Comparison of ENCODE assay signal across 1 cellular context in genomic region chr7:6725003-6725402, GRCh38.
A peak's percentile ranks its signal among the peaks of the same experiment; 100 is the strongest.
TF ChIP-seq lines count a peak whose summit lies in the region.

No MANE protein-coding gene starts in this region.

TF ChIP-seq in GM12878, 131 proteins besides CTCF, POLR2A, EP300 and RAD21 (continued from another document and continues in another):
- 0 out of 2 replicates have a peak, but pooled peaks have one; percentile 53 for TF ChIP-seq HDGF (IDR thresholded peaks at IDR 0.05)
- no peak for TF ChIP-seq STAT1 (conservative IDR thresholded peaks at IDR 0.05)
- no peak for TF ChIP-seq ZNF687 (IDR thresholded peaks at IDR 0.05)
- peak; percentile 90 for TF ChIP-seq NBN (IDR thresholded peaks at IDR 0.05)
- peak in 1 of 2 experiments; percentile 77; a peak in 2 of 4 replicates for TF ChIP-seq ETV6 (conservative IDR thresholded peaks at IDR 0.05 in 1 of 2, IDR thresholded peaks at IDR 0.05 in 1 of 2; ENCODE audit: borderline replicate concordance in 1 of 2, low read depth in 1 of 2)
- 0 out of 2 replicates have a peak, but pooled peaks have one; percentile 44 for TF ChIP-seq CREB1 (IDR thresholded peaks at IDR 0.05; ENCODE audit: low read depth)
- no peak for TF ChIP-seq NFXL1 (IDR thresholded peaks at IDR 0.05; ENCODE audit: borderline replicate concordance)
- TF ChIP-seq ZBTB11 (CRISPR knock-in tag; IDR thresholded peaks at IDR 0.05): no peak
- no peak for TF ChIP-seq FOS (IDR thresholded peaks at IDR 0.05; ENCODE audit: borderline replicate concordance, extremely low read depth, insufficient read length)
- no peak for TF ChIP-seq HCFC1 (IDR thresholded peaks at IDR 0.05; ENCODE audit: low read length)
- TF ChIP-seq CEBPB (IDR thresholded peaks at IDR 0.05; ENCODE audit: borderline replicate concordance in 1 of 2, low read depth in 2 of 2, low read length in 2 of 2): 0 out of 4 replicates have a peak, but pooled peaks of 1 of the 2 experiments have one; percentile 41
- TF ChIP-seq MEF2A (IDR thresholded peaks at IDR 0.05; ENCODE audit: insufficient read depth, low read depth, low read length): peak; percentile 57; the same call in 1 of the 2 replicates
- no peak for TF ChIP-seq STAT3 (IDR thresholded peaks at IDR 0.05; ENCODE audit: low read depth, low read length)
- peak; percentile 58 for TF ChIP-seq SPI1 (IDR thresholded peaks at IDR 0.05; ENCODE audit: borderline replicate concordance, insufficient read depth, low read depth, low read length)
- TF ChIP-seq PAX5 (IDR thresholded peaks at IDR 0.05; ENCODE audit: borderline replicate concordance, low read depth, low read length): peak; percentile 54
- no peak for TF ChIP-seq TCF3 (IDR thresholded peaks at IDR 0.05; ENCODE audit: borderline replicate concordance, insufficient read depth, low read depth, low read length)
- TF ChIP-seq IKZF2 (IDR thresholded peaks at IDR 0.05): peak; percentile 85 to 89
- TF ChIP-seq ZBTB33 (IDR thresholded peaks at IDR 0.05): no peak
- TF ChIP-seq SP1 (IDR thresholded peaks at IDR 0.05; ENCODE audit: low read depth, low read length): peak; percentile 26
- TF ChIP-seq YBX1 (IDR thresholded peaks at IDR 0.05): no peak
- TF ChIP-seq CBX5 (IDR thresholded peaks at IDR 0.05; ENCODE audit: low read depth): peak; percentile 55; the same call in 1 of the 2 replicates
- peak; percentile 47; the same call in 1 of the 2 replicates for TF ChIP-seq CBFB (IDR thresholded peaks at IDR 0.05; ENCODE audit: low read depth)
- TF ChIP-seq PKNOX1 (IDR thresholded peaks at IDR 0.05): peak; percentile 54; the same call in 1 of the 2 replicates
- TF ChIP-seq RELB (IDR thresholded peaks at IDR 0.05; ENCODE audit: low read depth): peak; percentile 86; the same call in 1 of the 2 replicates
- TF ChIP-seq YY1 (IDR thresholded peaks at IDR 0.05; ENCODE audit: low read depth, low read length): no peak
- 0 out of 2 replicates have a peak, but pooled peaks have one; percentile 33 for TF ChIP-seq ATF7 (IDR thresholded peaks at IDR 0.05; ENCODE audit: low read depth)
- peak; percentile 71; the same call in 1 of the 2 replicates for TF ChIP-seq MLLT1 (IDR thresholded peaks at IDR 0.05)
- TF ChIP-seq ATF2 (IDR thresholded peaks at IDR 0.05; ENCODE audit: low read length): 0 out of 2 replicates have a peak, but pooled peaks have one; percentile 54
- no peak for TF ChIP-seq ZNF622 (IDR thresholded peaks at IDR 0.05)
- no peak for TF ChIP-seq JUND (IDR thresholded peaks at IDR 0.05; ENCODE audit: low read depth, low read length)
- no peak for TF ChIP-seq E4F1 (IDR thresholded peaks at IDR 0.05; ENCODE audit: borderline replicate concordance, partially characterized antibody)
- TF ChIP-seq LARP7 (IDR thresholded peaks at IDR 0.05): no peak
- no peak for TF ChIP-seq ZBTB4 (CRISPR knock-in tag; IDR thresholded peaks at IDR 0.05)
- TF ChIP-seq MTA2 (IDR thresholded peaks at IDR 0.05; ENCODE audit: low read depth): peak; percentile 55
- peak; percentile 70; the same call in 1 of the 2 replicates for TF ChIP-seq NFIC (IDR thresholded peaks at IDR 0.05; ENCODE audit: low read depth, low read length)
